21 cellular contexts compared by ENCODE assay signal in the genomic region with DNA sequence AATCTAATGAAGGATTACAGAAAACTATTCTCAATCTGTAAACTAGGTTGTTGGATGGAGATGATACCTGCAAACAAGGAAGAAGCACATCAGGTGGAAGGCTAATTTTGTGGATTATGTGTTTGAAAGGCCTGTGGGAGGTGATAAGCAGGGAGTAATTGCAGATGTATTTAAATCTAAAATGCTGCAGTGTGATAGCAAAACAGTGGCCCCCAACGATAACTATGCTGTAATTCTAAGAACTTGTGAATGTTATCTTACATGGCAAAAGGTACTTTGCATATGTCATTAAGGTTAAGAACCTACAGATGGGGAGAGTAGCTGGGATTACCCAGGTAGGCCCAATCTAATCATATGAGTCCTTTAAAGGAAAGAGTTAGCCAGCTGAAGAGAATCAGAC.
"Had no signal": no experiment of that assay in that cellular context is flagged by ENCODE, and none has a peak within 500 bp of the region (broad histone marks: within the 10 kb centered on the region; RNA-seq: fewer than 3 reads in every experiment).

No MANE protein-coding gene starts in this region.

- H3K36me3 ChIP-seq: heart left ventricle, neutrophil, sigmoid colon, tibial nerve, upper lobe of right lung, vagina had no signal

- H3K27ac Mint-ChIP-seq: naive B cell; stimulated activated naive CD8-positive, alpha-beta T cell treated with anti-CD3 and anti-CD28 coated beads, Interleukin-15, amount 100 ng/mL, for 72 hours had no signal

- H3K27me3 ChIP-seq: heart left ventricle, neutrophil, sigmoid colon, testis, tibial nerve, upper lobe of right lung, vagina had no signal

- H3K4me3 ChIP-seq: heart left ventricle, lung, psoas muscle, sigmoid colon, skin epidermis, testis, tibial nerve, upper lobe of right lung, vagina had no signal

- H3K9me3 Mint-ChIP-seq: naive B cell; stimulated activated naive CD8-positive, alpha-beta T cell treated with anti-CD3 and anti-CD28 coated beads, Interleukin-15, amount 100 ng/mL, for 72 hours had no signal

- H3K4me3 Mint-ChIP-seq: naive B cell; stimulated activated naive CD8-positive, alpha-beta T cell treated with anti-CD3 and anti-CD28 coated beads, Interleukin-15, amount 100 ng/mL, for 72 hours had no signal

- H3K27ac ChIP-seq: heart left ventricle, neutrophil, psoas muscle, sigmoid colon, skin epidermis, testis, tibial nerve, upper lobe of right lung, vagina had no signal

- ATAC-seq: esophagus mucosa, heart left ventricle, left colon, left ventricle myocardium superior, psoas muscle, upper lobe of right lung had no signal

- H3K27me3 Mint-ChIP-seq: naive B cell; stimulated activated naive B cell treated with anti-CD40 and anti-IgM and Interleukin-4, amounts not matched to agents 10 μg/mL and 1 μg/mL and 100 μg/mL, for 72 hours; stimulated activated naive CD8-positive, alpha-beta T cell treated with anti-CD3 and anti-CD28 coated beads, Interleukin-15, amount 100 ng/mL, for 72 hours had no signal

- H3K4me1 ChIP-seq: psoas muscle, testis, upper lobe of right lung, vagina had no signal

- DNase-seq: effector memory CD4-positive, alpha-beta T cell; heart left ventricle; hippocampal formation; left colon; left ventricle myocardium superior; mesenchymal stem cell; naive B cell; psoas muscle; sigmoid colon; stimulated activated CD4-positive, alpha-beta T cell treated with anti-CD3 and anti-CD28 coated beads, Interleukin-2, amount 100 ng/mL, for 24 hours; stimulated activated CD4-positive, alpha-beta T cell treated with anti-CD3 and anti-CD28 coated beads, Interleukin-4, amount 100 ng/mL, for 4 hours; stimulated activated naive B cell treated with anti-CD40 and anti-IgM and Interleukin-4, amounts not matched to agents 10 μg/mL and 1 μg/mL and 100 μg/mL, for 72 hours; stimulated activated naive CD8-positive, alpha-beta T cell treated with anti-CD3 and anti-CD28 coated beads, Interleukin-15, amount 100 ng/mL, for 72 hours; testis; upper lobe of right lung had no signal

- H3K36me3 Mint-ChIP-seq: naive B cell; stimulated activated naive B cell treated with anti-CD40 and anti-IgM and Interleukin-4, amounts not matched to agents 10 μg/mL and 1 μg/mL and 100 μg/mL, for 72 hours had no signal
